1 cellular context compared by ENCODE assay signal in genomic region chr10:70359017-70359550, GRCh38.
TF ChIP-seq lines count a peak whose summit lies in the region.

No MANE protein-coding gene starts in this region.

TF ChIP-seq in HepG2, 621 proteins besides CTCF, POLR2A, EP300 and RAD21:
- TF ChIP-seq ZNF770 (CRISPR knock-in tag; IDR thresholded peaks at IDR 0.05) (peak; percentile 67), ETS1 (CRISPR knock-in tag; IDR thresholded peaks at IDR 0.05) (no peak), ZNF121 (CRISPR knock-in tag; IDR thresholded peaks at IDR 0.05) (peak; percentile 93)
